Comparison of ENCODE assay signal across 28 cellular contexts in the genomic region with DNA sequence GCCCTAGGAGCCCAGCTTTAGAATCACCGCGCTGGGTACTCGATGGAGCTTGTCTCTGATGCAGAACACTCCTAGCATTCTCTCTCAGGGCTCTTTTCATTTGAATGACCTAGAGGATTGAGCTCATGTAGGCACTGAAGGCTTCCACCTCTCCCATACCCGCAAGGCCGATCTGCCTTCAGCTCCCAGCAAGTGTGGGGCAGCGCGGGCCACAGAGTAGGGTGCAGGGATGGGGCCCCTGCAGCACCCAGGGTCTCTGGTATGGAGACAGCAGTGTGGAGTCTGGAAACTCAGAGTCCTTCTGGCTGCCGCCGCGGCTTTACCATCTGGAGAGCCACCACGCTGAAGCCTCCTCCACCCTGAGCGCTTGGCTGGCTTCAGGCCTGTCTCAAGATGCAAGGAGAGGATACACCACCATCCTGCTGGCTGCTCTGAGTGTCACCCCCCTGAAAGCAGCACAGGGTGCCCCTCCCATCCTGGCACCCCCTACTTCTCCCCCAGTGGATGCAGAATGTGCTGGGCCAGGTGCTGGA. TPM values are rescaled to one million over a fixed set of nuclear protein-coding genes. Genes with fewer than 3 reads are reported as not detected.
"Had no signal": no experiment of that assay in that cellular context is flagged by ENCODE, and none has a peak within 500 bp of the region (broad histone marks: within the 10 kb centered on the region; RNA-seq: fewer than 3 reads in every experiment).

No MANE protein-coding gene starts in this region.

- H3K9me3 Mint-ChIP-seq: mesothelial cell of epicardium; natural killer cell; stimulated activated naive CD8-positive, alpha-beta T cell treated with anti-CD3 and anti-CD28 coated beads, Interleukin-15, Interleukin-2, amounts not matched to agents 100 ng/mL and 50 ng/mL, for 24 hours had no signal

- H3K27me3 ChIP-seq: hepatocyte, right atrium auricular region, right lobe of liver, testis, thyroid gland, upper lobe of left lung, vagina had no signal

- H3K27ac ChIP-seq: heart right ventricle, hepatocyte, left ventricle myocardium inferior, neural progenitor cell, parathyroid adenoma, right atrium auricular region, right lobe of liver, skin epidermis, testis, thyroid gland, transverse colon, upper lobe of left lung, vagina had no signal

- H3K4me3 ChIP-seq: heart right ventricle, hepatocyte, left ventricle myocardium inferior, lung, neural progenitor cell, right atrium auricular region, right lobe of liver, skin epidermis, testis, thyroid gland, transverse colon, upper lobe of left lung, vagina had no signal

- H3K36me3 Mint-ChIP-seq: mesothelial cell of epicardium, naive B cell, natural killer cell had no signal

- H3K27me3 Mint-ChIP-seq: progenitor cell of endocrine pancreas had no signal

- ATAC-seq: heart right ventricle, natural killer cell, right lobe of liver had no signal

- H3K27ac Mint-ChIP-seq: mesothelial cell of epicardium; natural killer cell; neural progenitor cell; progenitor cell of endocrine pancreas; stimulated activated naive CD8-positive, alpha-beta T cell treated with anti-CD3 and anti-CD28 coated beads, Interleukin-15, Interleukin-2, amounts not matched to agents 100 ng/mL and 50 ng/mL, for 24 hours had no signal

- H3K4me1 Mint-ChIP-seq: mesothelial cell of epicardium, naive B cell, natural killer cell had no signal

- H3K4me3 Mint-ChIP-seq: mesothelial cell of epicardium; natural killer cell; nephron progenitor cell; neural progenitor cell; stimulated activated naive CD8-positive, alpha-beta T cell treated with anti-CD3 and anti-CD28 coated beads, Interleukin-15, Interleukin-2, amounts not matched to agents 100 ng/mL and 50 ng/mL, for 24 hours had no signal

- DNase-seq: heart right ventricle; islet precursor cell; left ventricle myocardium inferior; mesendoderm; naive B cell; natural killer cell; nephron progenitor cell; right lobe of liver; stimulated activated CD4-positive, alpha-beta T cell treated with anti-CD3 and anti-CD28 coated beads, Interleukin-12 subunit alpha, Interleukin-12 subunit beta, amount 100 ng/mL, for 4 hours; stimulated activated CD4-positive, alpha-beta T cell treated with anti-CD3 and anti-CD28 coated beads, Interleukin-15, amount 100 ng/mL, for 24 hours; stimulated activated CD4-positive, alpha-beta T cell treated with anti-CD3 and anti-CD28 coated beads, Interleukin-2, amount 100 ng/mL, for 24 hours; stimulated activated CD4-positive, alpha-beta T cell treated with anti-CD3 and anti-CD28 coated beads, Interleukin-4, amount 100 ng/mL, for 1 hour; stimulated activated naive CD4-positive, alpha-beta T cell; testis; thyroid gland; transverse colon; upper lobe of left lung had no signal

RNA-seq across cellular contexts. Expression of gene STKLD1, which starts 12.9 kb away (rescaled TPM):
- total RNA-seq: kidney epithelial cell, left ventricle myocardium inferior, vagina had no signal
